Comparison of ENCODE assay signal across 28 cellular contexts in the genomic region with DNA sequence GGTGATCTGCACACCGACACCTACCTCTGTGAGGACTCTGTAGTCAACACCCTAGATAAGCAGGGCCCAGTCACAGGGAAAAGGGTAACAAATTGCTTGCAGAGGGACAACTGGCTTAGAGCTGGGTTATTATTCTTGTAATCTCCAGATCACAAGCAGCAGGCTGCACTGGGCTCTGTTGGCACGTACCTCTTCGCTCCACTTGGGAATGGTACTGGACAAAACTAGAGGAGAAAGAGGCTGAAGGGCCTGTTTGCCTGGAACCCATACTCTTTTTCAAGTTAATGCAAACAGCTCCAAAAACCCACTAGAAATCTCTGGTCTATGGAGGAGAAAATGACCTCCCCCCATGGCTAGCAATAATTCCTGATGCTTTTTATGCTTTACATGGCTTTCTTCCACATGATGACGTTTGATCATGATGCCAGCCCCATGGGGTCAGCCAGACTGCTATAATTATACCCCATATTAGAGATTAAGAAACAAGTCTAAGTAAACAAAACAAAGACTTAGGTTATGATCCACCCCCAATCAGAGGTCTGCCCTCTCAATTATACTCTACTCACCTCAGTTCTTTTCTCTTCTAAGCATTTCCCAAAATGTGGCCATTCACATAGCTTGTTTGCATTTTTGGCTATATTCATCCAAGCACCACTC.
"Had no signal": no experiment of that assay in that cellular context is flagged by ENCODE, and none has a peak within 500 bp of the region (broad histone marks: within the 10 kb centered on the region; RNA-seq: fewer than 3 reads in every experiment).

No MANE protein-coding gene starts in this region.

- H3K36me3 ChIP-seq: adrenal gland, esophagus muscularis mucosa, gastroesophageal sphincter had no signal

- H3K9me3 ChIP-seq: adrenal gland, body of pancreas, esophagus muscularis mucosa, gastroesophageal sphincter had no signal

- H3K4me1 ChIP-seq: adrenal gland, body of pancreas, gastroesophageal sphincter had no signal

- H3K27ac ChIP-seq: adrenal gland, body of pancreas, esophagus muscularis mucosa, gastroesophageal sphincter had no signal

- DNase-seq: activated CD4-positive, alpha-beta memory T cell treated with anti-CD3 and anti-CD28 coated beads for 36 hours; activated CD4-positive, alpha-beta T cell treated with anti-CD3 and anti-CD28 coated beads for 36 hours; activated CD4-positive, alpha-beta T cell treated with anti-CD3 and anti-CD28 coated beads, Interleukin-2, amount 10 ng/mL, durations not matched to agents 24 days and 14 days; activated CD4-positive, CD25-positive, alpha-beta regulatory T cell; activated CD4-positive, CD25-positive, alpha-beta regulatory T cell treated with anti-CD3 and anti-CD28 coated beads, Interleukin-2, amount 50 U/mL, for 72 hours; activated CD8-positive, alpha-beta memory T cell treated with anti-CD3 and anti-CD28 coated beads, Interleukin-2, amount 10 ng/mL, durations not matched to agents 7 days and 5 days; activated CD8-positive, alpha-beta memory T cell treated with anti-CD3 and anti-CD28 coated beads, Interleukin-2, amount 50 U/mL, for 4 hours; activated CD8-positive, alpha-beta T cell treated with anti-CD3 and anti-CD28 coated beads, Interleukin-2, amount 10 ng/mL, durations not matched to agents 7 days and 5 days; activated effector memory CD4-positive, alpha-beta T cell treated with anti-CD3 and anti-CD28 coated beads, Interleukin-2, amount 50 U/mL, for 16 hours; activated naive CD4-positive, alpha-beta T cell treated with anti-CD3 and anti-CD28 coated beads for 36 hours; activated naive CD8-positive, alpha-beta T cell treated with anti-CD3 and anti-CD28 coated beads for 36 hours; activated naive CD8-positive, alpha-beta T cell treated with anti-CD3 and anti-CD28 coated beads, Interleukin-2, amount 50 U/mL, for 24 hours; activated T-cell treated with anti-CD3 and anti-CD28 coated beads, Interleukin-2, amount 50 U/mL, for 1 hour; activated T-cell treated with anti-CD3 and anti-CD28 coated beads, Interleukin-2, amount 50 U/mL, for 48 hours; adrenal gland; amygdala; aorta; body of pancreas; caudate nucleus; cortex of kidney; dermis blood vessel endothelial cell; effector CD4-positive, alpha-beta T cell; effector memory CD8-positive, alpha-beta T cell; erythroblast; foreskin melanocyte; T-helper 2 cell had no signal

- H3K27me3 ChIP-seq: adrenal gland, body of pancreas, esophagus muscularis mucosa, gastroesophageal sphincter had no signal

- H3K4me3 ChIP-seq: adrenal gland, body of pancreas, esophagus muscularis mucosa, gastroesophageal sphincter had no signal
